13 cellular contexts compared by ENCODE assay signal in the genomic region with DNA sequence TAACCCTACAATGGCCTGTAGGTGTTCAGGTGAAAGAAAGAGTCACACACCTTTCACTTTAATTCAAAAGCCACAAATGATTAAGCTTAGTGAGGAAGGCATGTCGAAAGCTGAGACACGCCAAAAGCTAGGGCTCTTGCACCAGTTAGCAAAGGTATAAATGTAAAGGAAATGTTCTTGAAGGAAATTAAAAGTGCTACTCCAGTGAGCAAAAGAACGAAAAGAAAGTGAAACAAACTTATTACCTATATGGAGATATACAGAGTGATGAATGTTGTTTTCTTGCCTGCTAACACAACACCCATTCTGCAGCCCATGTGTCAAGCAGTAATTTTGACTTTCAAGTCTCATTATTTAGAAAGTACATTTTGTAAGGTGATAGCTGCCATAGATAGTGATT.
DNase-seq lines count a peak whose midpoint lies in the region; ATAC-seq and TF ChIP-seq lines count a peak whose summit lies in the region.
"Had no signal": no experiment of that assay in that cellular context is flagged by ENCODE, and none has a peak within 500 bp of the region (broad histone marks: within the 10 kb centered on the region; RNA-seq: fewer than 3 reads in every experiment).

No MANE protein-coding gene starts in this region.

- no peaks in the 10 kb centered on the region for H3K27me3 ChIP-seq in heart right ventricle

- H3K4me3 ChIP-seq in heart right ventricle: no peak overlapping the region
- H3K4me3 ChIP-seq: smooth muscle cell had no signal

- peaks cover 20% of the 10 kb centered on the region for H3K4me1 Mint-ChIP-seq in central memory CD8-positive, alpha-beta T cell

- peaks cover 4% of the 10 kb centered on the region for H3K36me3 Mint-ChIP-seq in central memory CD8-positive, alpha-beta T cell (ENCODE audit: insufficient read depth)

- no peaks in the 10 kb centered on the region for H3K36me3 ChIP-seq in heart right ventricle

- no peak for TF ChIP-seq CTCF in heart right ventricle (IDR thresholded peaks at IDR 0.05)

- peak overlapping the region; percentile 76 for H3K4me3 Mint-ChIP-seq in central memory CD8-positive, alpha-beta T cell

- H3K27me3 Mint-ChIP-seq in central memory CD8-positive, alpha-beta T cell: no peaks in the 10 kb centered on the region

- intact Hi-C loops in heart right ventricle (cut with DNase I): no loop called here

- peak overlapping the region; percentile 89 for H3K27ac Mint-ChIP-seq in central memory CD8-positive, alpha-beta T cell (ENCODE audit: low read depth)

- DNase-seq in central memory CD8-positive, alpha-beta T cell (ENCODE audit: low spot score in 2 of 2): no peak
- DNase-seq in Kasumi-1 (lab: John Stamatoyannopoulos, UW): no peak
- DNase-seq in heart right ventricle: no peak
- DNase-seq in dermis blood vessel endothelial cell: no peak
- DNase-seq: DMS79 treated with DMSO at 0.1 percent for 48 hours, NCI-H1694 treated with DMSO at 0.1 percent for 48 hours had no signal

- H3K9me3 ChIP-seq in heart right ventricle: no peaks in the 10 kb centered on the region

- H3K4me1 ChIP-seq in heart right ventricle: peaks cover 0 to 19% (median 11%) of the 10 kb centered on the region in 9 donors

- H3K27ac ChIP-seq in heart right ventricle: peak overlapping the region in 1 of 10 donors; percentile 27
- H3K27ac ChIP-seq: epithelial cell of prostate had no signal

- WGBS in heart right ventricle, 2 donors: 89 to 93% methylated on average over 3 of the region's 3 CpGs

- H3K9me3 Mint-ChIP-seq in central memory CD8-positive, alpha-beta T cell: no peaks in the 10 kb centered on the region

- ATAC-seq in GM18519 (IDR thresholded peaks at IDR 0.05; ENCODE audit: low FRiP score, unreplicated experiment) (peak; percentile 65), GM21423 (IDR thresholded peaks at IDR 0.05; ENCODE audit: unreplicated experiment) (peak; percentile 76), HG03432 (IDR thresholded peaks at IDR 0.05; ENCODE audit: unreplicated experiment) (peak; percentile 73), heart right ventricle (no peak), HG03571 (IDR thresholded peaks at IDR 0.05; ENCODE audit: unreplicated experiment) (no peak)
- ATAC-seq in central memory CD8-positive, alpha-beta T cell (replicated peaks; ENCODE audit: extremely low read depth, poor library complexity, severe bottlenecking): peak; percentile 54
- ATAC-seq: HCT116 had no signal

Comparison
In these comparisons a context has a peak if more than half of its experiments do, and no peak if none do; other contexts are left out.
1. ATAC-seq: peak in GM18519 (single experiment), GM21423 (single experiment), HG03432 (single experiment) and central memory CD8-positive, alpha-beta T cell (single experiment); none in heart right ventricle (0 of 8) and HG03571 (single experiment).